ENCODE assay signal across 28 cellular contexts in genomic region chr10:75088640-75089039, GRCh38.
"Had no signal": no experiment of that assay in that cellular context is flagged by ENCODE, and none has a peak within 500 bp of the region (broad histone marks: within the 10 kb centered on the region; RNA-seq: fewer than 3 reads in every experiment).

No MANE protein-coding gene starts in this region.

- H3K36me3 ChIP-seq: colonic mucosa, esophagus muscularis mucosa, esophagus squamous epithelium, gastroesophageal sphincter, heart left ventricle, heart right ventricle had no signal

- ATAC-seq: effector memory CD8-positive, alpha-beta T cell; esophagus mucosa; foreskin keratinocyte; gastrocnemius medialis; gastroesophageal sphincter; heart left ventricle; heart right ventricle had no signal

- H3K27ac ChIP-seq: colonic mucosa, coronary artery, dorsolateral prefrontal cortex, epithelial cell of prostate, esophagus muscularis mucosa, esophagus squamous epithelium, foreskin keratinocyte, gastrocnemius medialis, gastroesophageal sphincter, heart left ventricle, heart right ventricle had no signal

- H3K4me1 ChIP-seq: colonic mucosa, esophagus muscularis mucosa, foreskin keratinocyte, gastroesophageal sphincter, heart left ventricle, heart right ventricle had no signal

- DNase-seq: colonic mucosa; cortex of kidney; dermis blood vessel endothelial cell; dorsolateral prefrontal cortex; effector CD4-positive, alpha-beta T cell; effector CD8-positive, alpha-beta T cell; effector memory CD4-positive, alpha-beta T cell; effector memory CD8-positive, alpha-beta T cell; endodermal cell; erythroblast; esophagus squamous epithelium; foreskin fibroblast; foreskin keratinocyte; foreskin melanocyte; gastrocnemius medialis; glutamatergic neuron; head of caudate nucleus; heart left ventricle; heart right ventricle had no signal

- H3K4me3 ChIP-seq: colonic mucosa, coronary artery, dorsolateral prefrontal cortex, esophagus muscularis mucosa, esophagus squamous epithelium, gastrocnemius medialis, gastroesophageal sphincter, heart left ventricle, heart right ventricle had no signal

- H3K27me3 ChIP-seq: colonic mucosa, dorsolateral prefrontal cortex, esophagus muscularis mucosa, foreskin keratinocyte, gastrocnemius medialis, gastroesophageal sphincter, heart left ventricle, heart right ventricle had no signal

- H3K9me3 ChIP-seq: colonic mucosa, esophagus muscularis mucosa, esophagus squamous epithelium, gastrocnemius medialis, gastroesophageal sphincter, heart left ventricle, heart right ventricle had no signal

- FAIRE-seq: colon, endometrium, endothelial cell of umbilical vein, frontal cortex had no signal
